In genomic region chr14:99330316-99331240, GRCh38 we compare ENCODE assay signal across 25 cellular contexts.
"Had no signal": no experiment of that assay in that cellular context is flagged by ENCODE, and none has a peak within 500 bp of the region (broad histone marks: within the 10 kb centered on the region; RNA-seq: fewer than 3 reads in every experiment).

No MANE protein-coding gene starts in this region.

- H3K4me1 ChIP-seq: ascending aorta, gastrocnemius medialis, tibial artery, uterus had no signal

- H3K4me3 ChIP-seq: ascending aorta, esophagus squamous epithelium, gastrocnemius medialis, tibial artery, uterus had no signal

- DNase-seq: activated B cell treated with CpG ODN at 0.5 μM for 24 hours; activated CD4-positive, alpha-beta T cell treated with anti-CD3 and anti-CD28 coated beads for 36 hours; activated CD4-positive, alpha-beta T cell treated with anti-CD3 and anti-CD28 coated beads, Interleukin-2, amount 50 U/mL, for 4 hours; activated CD8-positive, alpha-beta memory T cell treated with anti-CD3 and anti-CD28 coated beads, Interleukin-2, amount 50 U/mL, for 48 hours; activated naive CD4-positive, alpha-beta T cell treated with anti-CD3 and anti-CD28 coated beads, Interleukin-2, amount 10 ng/mL, durations not matched to agents 7 days and 5 days; activated T-cell treated with anti-CD3 and anti-CD28 coated beads, Interleukin-2, amount 50 U/mL, for 4 hours; brain microvascular endothelial cell; caudate nucleus; dermis blood vessel endothelial cell; effector memory CD4-positive, alpha-beta T cell; esophagus squamous epithelium; gastrocnemius medialis; hippocampal formation; left cardiac atrium; mesenchymal stem cell; naive B cell; stimulated activated CD4-positive, alpha-beta T cell treated with anti-CD3 and anti-CD28 coated beads, Interleukin-4, amount 100 ng/mL, for 1 hour; stimulated activated naive CD4-positive, alpha-beta T cell treated with Interleukin-2 at 50 U/mL for 16 hours; substantia nigra; T1000; uterus had no signal

- H3K27me3 ChIP-seq: ascending aorta, brain microvascular endothelial cell, uterus had no signal

- H3K27me3 Mint-ChIP-seq: activated B cell treated with CpG ODN at 0.5 μM for 24 hours had no signal

- H3K36me3 Mint-ChIP-seq: activated naive CD4-positive, alpha-beta T cell treated with anti-CD3 and anti-CD28 coated beads, Interleukin-2, amount 10 ng/mL, durations not matched to agents 7 days and 5 days; naive B cell had no signal

- H3K27ac ChIP-seq: ascending aorta, brain microvascular endothelial cell, esophagus squamous epithelium, gastrocnemius medialis, tibial artery, uterus had no signal

- H3K4me3 Mint-ChIP-seq: activated B cell treated with CpG ODN at 0.5 μM for 24 hours; activated CD4-positive, alpha-beta T cell treated with anti-CD3 and anti-CD28 coated beads for 36 hours; activated naive CD4-positive, alpha-beta T cell treated with anti-CD3 and anti-CD28 coated beads, Interleukin-2, amount 10 ng/mL, durations not matched to agents 7 days and 5 days; activated T-cell treated with anti-CD3 and anti-CD28 coated beads, Interleukin-2, amount 50 U/mL, for 4 hours; naive B cell; T-helper 1 cell treated with Interleukin-12 subunit alpha and Interleukin-12 subunit beta and Interleukin-4 antibody, amounts not matched to agents 30 μg/mL and 1 μg/mL, for 36 hours had no signal

- ATAC-seq: activated CD4-positive, alpha-beta T cell treated with anti-CD3 and anti-CD28 coated beads for 36 hours; activated T-cell treated with anti-CD3 and anti-CD28 coated beads, Interleukin-2, amount 50 U/mL, for 4 hours; gastrocnemius medialis; left cardiac atrium had no signal

- H3K9me3 ChIP-seq: ascending aorta, esophagus squamous epithelium, gastrocnemius medialis, uterus had no signal

- H3K9me3 Mint-ChIP-seq: activated B cell treated with CpG ODN at 0.5 μM for 24 hours; activated naive CD4-positive, alpha-beta T cell treated with anti-CD3 and anti-CD28 coated beads, Interleukin-2, amount 10 ng/mL, durations not matched to agents 7 days and 5 days; activated T-cell treated with anti-CD3 and anti-CD28 coated beads, Interleukin-2, amount 50 U/mL, for 4 hours; activated T-helper 2 cell treated with anti-CD3 and anti-CD28 coated beads, Interferon-gamma antibody, Interleukin-2, Interleukin-4, amounts not matched to agents 10 μg/mL and 5 μg/mL and 100 μg/mL, durations not matched to agents 14 hours and 24 hours and 36 hours; T-helper 1 cell treated with Interleukin-12 subunit alpha and Interleukin-12 subunit beta and Interleukin-4 antibody, amounts not matched to agents 30 μg/mL and 1 μg/mL, for 36 hours had no signal

- H3K4me1 Mint-ChIP-seq: activated B cell treated with CpG ODN at 0.5 μM for 24 hours; activated CD4-positive, alpha-beta T cell treated with anti-CD3 and anti-CD28 coated beads for 36 hours; activated naive CD4-positive, alpha-beta T cell treated with anti-CD3 and anti-CD28 coated beads, Interleukin-2, amount 10 ng/mL, durations not matched to agents 7 days and 5 days had no signal

- H3K36me3 ChIP-seq: ascending aorta, brain microvascular endothelial cell, esophagus squamous epithelium, gastrocnemius medialis, tibial artery, uterus had no signal

- H3K27ac Mint-ChIP-seq: activated B cell treated with CpG ODN at 0.5 μM for 24 hours; activated CD4-positive, alpha-beta T cell treated with anti-CD3 and anti-CD28 coated beads for 36 hours; activated naive CD4-positive, alpha-beta T cell treated with anti-CD3 and anti-CD28 coated beads, Interleukin-2, amount 10 ng/mL, durations not matched to agents 7 days and 5 days; activated T-helper 2 cell treated with anti-CD3 and anti-CD28 coated beads, Interferon-gamma antibody, Interleukin-2, Interleukin-4, amounts not matched to agents 10 μg/mL and 5 μg/mL and 100 μg/mL, durations not matched to agents 14 hours and 24 hours and 36 hours; naive B cell; T-helper 1 cell treated with Interleukin-12 subunit alpha and Interleukin-12 subunit beta and Interleukin-4 antibody, amounts not matched to agents 30 μg/mL and 1 μg/mL, for 36 hours had no signal
